ENCODE assay signal across 8 cellular contexts in genomic region chr14:77033622-77034521, GRCh38. TPM values are rescaled to one million over a fixed set of nuclear protein-coding genes. Genes with fewer than 3 reads are reported as not detected.
DNase-seq lines count a peak whose midpoint lies in the region; ATAC-seq and TF ChIP-seq lines count a peak whose summit lies in the region.

No MANE protein-coding gene starts in this region.

- no peak for TF ChIP-seq CTCF in IMR-90 (conservative IDR thresholded peaks at IDR 0.05; ENCODE audit: low read depth, low read length)
- TF ChIP-seq CTCF in fibroblast of villous mesenchyme (IDR thresholded peaks at IDR 0.05; ENCODE audit: insufficient read depth, low read depth, low read length): no peak
- TF ChIP-seq CTCF in neutrophil (IDR thresholded peaks at IDR 0.05): peak; percentile 6
- no peak for TF ChIP-seq CTCF in thoracic aorta (IDR thresholded peaks at IDR 0.05)

- BruUV-seq in IMR-90 (replicated peaks; lab: Mats Ljungman, UMichigan): TSS peak; percentile 27

- DNase-seq in DMS79 (lab: John Stamatoyannopoulos, UW) (peak; percentile 87), IMR-90 (peak; percentile 96), RKO (ENCODE audit: low spot score) (peak; percentile 87), fibroblast of villous mesenchyme (ENCODE audit: low read depth) (peak; percentile 96), thoracic aorta (ENCODE audit: low spot score) (no peak)
- peak; percentile 94 for DNase-seq in activated effector memory CD4-positive, alpha-beta T cell treated with anti-CD3 and anti-CD28 coated beads, Interleukin-2, amount 50 U/mL, for 16 hours

- H4K8ac ChIP-seq in IMR-90 (ENCODE audit: low read depth in 2 of 2, low read length in 2 of 2): peak overlapping the region; percentile 71 to 91

- H3K4me3 ChIP-seq in IMR-90 (ENCODE audit: insufficient read depth, low read depth, low read length): peak overlapping the region; percentile 39
- peak overlapping the region; percentile 73 for H3K4me3 ChIP-seq in fibroblast of villous mesenchyme (ENCODE audit: low read depth, low read length)
- H3K4me3 ChIP-seq in neutrophil (ENCODE audit: low read depth in 1 of 2, low read length in 1 of 2): peak overlapping the region; percentile 70 to 78
- H3K4me3 ChIP-seq in thoracic aorta: peak overlapping the region; percentile 77

- H2BK120ac ChIP-seq in IMR-90 (ENCODE audit: low read depth, low read length): peak overlapping the region; percentile 99

- H3K79me1 ChIP-seq in IMR-90 (ENCODE audit: low read depth in 1 of 2, low read length in 2 of 2): peaks cover 7 to 54% of the 10 kb centered on the region in 2 experiments; a peak in 2 of 4 replicates

- H3K27ac ChIP-seq in IMR-90 (ENCODE audit: insufficient read depth, low read length) (peak overlapping the region; percentile 95), neutrophil (peak overlapping the region; percentile 90), thoracic aorta (peak overlapping the region; percentile 98 to 100)

- peak overlapping the region; percentile 99 for H2AK9ac ChIP-seq in IMR-90 (replicated peaks; ENCODE audit: low read depth, low read length, poor library complexity)

- H3K4me1 ChIP-seq in IMR-90 (ENCODE audit: control insufficient read depth, insufficient read depth, low read length): peaks cover 35% of the 10 kb centered on the region
- H3K4me1 ChIP-seq in neutrophil (ENCODE audit: control insufficient read depth in 1 of 2, insufficient read depth in 1 of 2, low read depth in 1 of 2, low read length in 1 of 2): peaks cover 57 to 63% of the 10 kb centered on the region in 2 experiments
- H3K4me1 ChIP-seq in thoracic aorta (ENCODE audit: control insufficient read depth in 1 of 2, low read depth in 2 of 2): peaks cover 59 to 82% of the 10 kb centered on the region in 2 donors

- H4K91ac ChIP-seq in IMR-90 (ENCODE audit: insufficient read depth, low read depth, low read length): peak overlapping the region; percentile 98

- H4K20me1 ChIP-seq in IMR-90 (ENCODE audit: insufficient read depth, low read length): 0 out of 2 replicates have a peak, but pooled peaks cover 3% of the 10 kb centered on the region

- peak overlapping the region; percentile 95 for H4K5ac ChIP-seq in IMR-90 (ENCODE audit: low read depth, low read length)

- H3K18ac ChIP-seq in IMR-90 (ENCODE audit: low read depth, low read length): peak overlapping the region; percentile 94

- ATAC-seq in GM21529 (IDR thresholded peaks at IDR 0.05; ENCODE audit: unreplicated experiment) (peak; percentile 70), IMR-90 (ENCODE audit: low read depth) (peak; percentile 58), thoracic aorta (ENCODE audit: insufficient number of reproducible peaks, low FRiP score, low read depth) (peak; percentile 11)

- peak overlapping the region; percentile 73 for H3K4me2 ChIP-seq in IMR-90 (ENCODE audit: low read depth, low read length)

- peak overlapping the region; percentile 87 for H2AK5ac ChIP-seq in IMR-90 (ENCODE audit: low read depth, low read length)

- peak overlapping the region; percentile 98 for H3K23ac ChIP-seq in IMR-90 (ENCODE audit: low read depth, low read length)

- H2BK15ac ChIP-seq in IMR-90 (ENCODE audit: low read depth, low read length): peak overlapping the region; percentile 95; the same call in 2 of the 3 replicates

- H3K36me3 ChIP-seq in IMR-90 (ENCODE audit: control insufficient read depth, insufficient read depth, low read length): no peaks in the 10 kb centered on the region
- H3K36me3 ChIP-seq in neutrophil: no peaks in the 10 kb centered on the region
- no peaks in the 10 kb centered on the region for H3K36me3 ChIP-seq in thoracic aorta

- H3K9me3 ChIP-seq in IMR-90 (ENCODE audit: control insufficient read depth, insufficient read depth, low read length): no peaks in the 10 kb centered on the region
- H3K9me3 ChIP-seq in neutrophil: no peaks in the 10 kb centered on the region
- no peaks in the 10 kb centered on the region for H3K9me3 ChIP-seq in thoracic aorta

- H3K14ac ChIP-seq in IMR-90 (replicated peaks; ENCODE audit: low read depth, low read length): peak overlapping the region; percentile 94

- peak; percentile 77 for TF ChIP-seq POLR2A in IMR-90 (IDR thresholded peaks at IDR 0.05; ENCODE audit: low read depth, low read length)

- peak overlapping the region; percentile 97 for H3K56ac ChIP-seq in IMR-90 (ENCODE audit: extremely low read depth, insufficient read depth, low read length)

- H2BK5ac ChIP-seq in IMR-90 (ENCODE audit: low read depth, low read length, poor library complexity, severe bottlenecking): peak overlapping the region; percentile 99

- WGBS in IMR-90 (ENCODE audit: extremely low coverage in 2 of 2, insufficient read length in 1 of 2), 2 experiments: 0% methylated on average over 11 of the region's 36 CpGs; no CpG with 5 or more reads in 1 of the 2 experiments

- in situ Hi-C loops in IMR-90 (cut with MboI; ENCODE audit: low sequenced_read_pairs): loop anchor here (25.0 kb wide), 1 partner anchor 1747 kb away; the partner anchor contains the start of gene FOS

- peaks cover 6% of the 10 kb centered on the region for H3K9me1 ChIP-seq in IMR-90 (ENCODE audit: insufficient read depth, low read length)

- intact Hi-C loops in IMR-90 (cut with micrococcal nuclease): loop anchor here (1.0 kb wide), 1 partner anchor 8 kb away; no protein-coding TSS in a partner anchor

- CTCF ChIA-PET in IMR-90 (lab: Yijun Ruan, JAX): interaction anchor here (0.6 to 1.1 kb wide), 4 partner anchors 36 to 852 kb away, joined by 4 to 6 read pairs (median 4); no protein-coding TSS in a partner anchor

- no peak; the same call in 1 of the 2 replicates for TF ChIP-seq RAD21 in IMR-90 (IDR thresholded peaks at IDR 0.05; ENCODE audit: low read length)

- H2AFZ ChIP-seq in IMR-90 (replicated peaks; ENCODE audit: low read length, poor library complexity): peak overlapping the region; percentile 86

- H3K9ac ChIP-seq in IMR-90 (ENCODE audit: low read depth, low read length): peak overlapping the region; percentile 87

- POLR2A ChIA-PET in IMR-90 (lab: Charles Lee; ENCODE audit: unreplicated experiment): interaction anchor here (0.6 to 1.7 kb wide), 8 partner anchors 8 to 261 kb away, joined by 3 to 9 read pairs (median 7); no protein-coding TSS in a partner anchor

- dilution Hi-C loops in IMR-90 (cut with HindIII; ENCODE audit: low sequenced_read_pairs, unreplicated experiment): no loop called here

- H2BK20ac ChIP-seq in IMR-90 (ENCODE audit: low read depth, low read length): peak overlapping the region; percentile 99

- H3K27me3 ChIP-seq in IMR-90 (ENCODE audit: control insufficient read depth, insufficient read depth, low read length): no peaks in the 10 kb centered on the region
- H3K27me3 ChIP-seq in neutrophil: no peaks in the 10 kb centered on the region
- no peaks in the 10 kb centered on the region for H3K27me3 ChIP-seq in thoracic aorta (replicated peaks; ENCODE audit: insufficient read depth)

- H3K4ac ChIP-seq in IMR-90 (ENCODE audit: low read depth, low read length): peak overlapping the region; percentile 98

TF ChIP-seq in IMR-90, 13 proteins besides CTCF, POLR2A, EP300 and RAD21:
- TF ChIP-seq ELK1 (IDR thresholded peaks at IDR 0.05; ENCODE audit: borderline replicate concordance, low read depth, low read length): no peak
- no peak for TF ChIP-seq NFE2L2 (IDR thresholded peaks at IDR 0.05; ENCODE audit: low read depth, low read length)
- no peak for TF ChIP-seq CHD1 (IDR thresholded peaks at IDR 0.05; ENCODE audit: low read depth, low read length)
- TF ChIP-seq USF2 (IDR thresholded peaks at IDR 0.05; ENCODE audit: low read depth, low read length): no peak
- peak; percentile 83 for TF ChIP-seq MAZ (IDR thresholded peaks at IDR 0.05; ENCODE audit: borderline replicate concordance, low read depth, low read length)
- peak; percentile 87 for TF ChIP-seq RCOR1 (IDR thresholded peaks at IDR 0.05; ENCODE audit: insufficient replicate concordance, low read length)
- TF ChIP-seq SMC3 (IDR thresholded peaks at IDR 0.05; ENCODE audit: low read depth, low read length): 0 out of 2 replicates have a peak, but pooled peaks have one; percentile 1
- TF ChIP-seq MXI1 (IDR thresholded peaks at IDR 0.05; ENCODE audit: borderline replicate concordance, low read depth, low read length): 0 out of 2 replicates have a peak, but pooled peaks have one; percentile 11

RNA-seq across cellular contexts. Expression of gene IRF2BPL, which starts 5.4 kb away (rescaled TPM):
- 6.3 and 8.9 TPM in 2 replicates for total RNA-seq in IMR-90 (2012; rRNA removed)
- polyA plus RNA-seq in IMR-90 (2012; rRNA removed): 14.5 and 15.8 TPM in 2 replicates
- 13.2 and 35.9 TPM in 2 replicates for polyA plus RNA-seq in IMR-90 (2012; cell fraction: cytosol; rRNA removed)
- polyA plus RNA-seq in IMR-90 (2012; cell fraction: nucleus; rRNA removed; ENCODE audit: low replicate concordance): 24.7 and 36.8 TPM in 2 replicates
- 40.2 and 44.1 TPM in 2 replicates for total RNA-seq in fibroblast of villous mesenchyme
- 10 to 100 TPM; 49.6 to 69.7 TPM for total RNA-seq in thoracic aorta

Comparison
In these comparisons a context has a peak if more than half of its experiments do, and no peak if none do; other contexts are left out.
1. ATAC-seq: peak in every context shown above with its lines; median percentile 70 in GM21529; 58 in IMR-90; 11 in thoracic aorta.